ENCODE assay signal across 22 cellular contexts in the genomic region with DNA sequence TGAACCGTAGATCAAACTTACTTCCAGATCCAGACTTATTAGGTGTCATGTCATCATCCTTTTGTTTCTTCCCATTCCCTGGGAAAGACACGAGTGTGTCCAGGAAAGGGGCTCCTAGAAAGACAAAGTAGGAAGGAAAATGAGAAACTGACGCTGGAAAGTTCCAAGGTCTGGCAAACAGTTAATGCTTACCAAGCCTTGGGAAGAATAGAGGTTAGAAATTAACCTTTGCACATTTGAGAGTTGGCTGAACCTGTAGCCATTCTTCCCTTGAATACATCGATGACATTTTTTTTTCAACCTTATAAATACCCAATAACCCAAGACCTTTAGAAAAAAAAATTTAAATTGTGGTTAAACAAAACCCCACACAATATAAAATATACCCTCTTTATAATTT.
DNase-seq lines count a peak whose midpoint lies in the region; ATAC-seq, FAIRE-seq and TF ChIP-seq lines count a peak whose summit lies in the region.
"Had no signal": no experiment of that assay in that cellular context is flagged by ENCODE, and none has a peak within 500 bp of the region (broad histone marks: within the 10 kb centered on the region; RNA-seq: fewer than 3 reads in every experiment).

No MANE protein-coding gene starts in this region.

- H3K79me2 ChIP-seq in astrocyte (ENCODE audit: insufficient read depth, low read length), result no peaks in the 10 kb centered on the region

- H3K4me1 Mint-ChIP-seq in astrocyte (ENCODE audit: low read depth, unreplicated experiment), result peaks cover 44% of the 10 kb centered on the region
- H3K4me1 Mint-ChIP-seq in natural killer cell, result peaks cover 60 to 65% of the 10 kb centered on the region in 2 donors
- H3K4me1 Mint-ChIP-seq in stimulated activated effector memory CD8-positive, alpha-beta T cell treated with anti-CD3 and anti-CD28 coated beads, Interleukin-12 subunit alpha, Interleukin-12 subunit beta, amount 100 ng/mL, for 72 hours, result peaks cover 57% of the 10 kb centered on the region

- FAIRE-seq in astrocyte (lab: Jason Lieb, UNC) (no peak), kidney (lab: Jason Lieb, UNC) (peak; percentile 73)
- FAIRE-seq: GM12878, K562 had no signal

- no peak overlapping the region for H2AFZ ChIP-seq in astrocyte (ENCODE audit: low read depth, low read length)

- H3K27me3 ChIP-seq in astrocyte (ENCODE audit: insufficient read depth, low read length), result no peaks in the 10 kb centered on the region
- H3K27me3 ChIP-seq: MG63 had no signal

- H3K36me3 ChIP-seq in astrocyte (ENCODE audit: insufficient read depth, low read length) (peaks cover 7% of the 10 kb centered on the region), kidney (ENCODE audit: control insufficient read depth in 1 of 2, insufficient read depth in 2 of 2, low read length in 2 of 2) (no peaks in the 10 kb centered on the region)
- H3K36me3 ChIP-seq: MG63 had no signal

- no peak overlapping the region for H3K4me2 ChIP-seq in astrocyte (ENCODE audit: low read length)

- no peaks in the 10 kb centered on the region for H3K9me3 ChIP-seq in astrocyte (ENCODE audit: insufficient read depth, low read depth, low read length)
- no peaks in the 10 kb centered on the region for H3K9me3 ChIP-seq in kidney (ENCODE audit: control insufficient read depth in 1 of 2, low read length in 2 of 2)
- H3K9me3 ChIP-seq: MG63 had no signal

- TF ChIP-seq CTCF in astrocyte (IDR thresholded peaks at IDR 0.05; ENCODE audit: insufficient read depth, low read depth, low read length) (no peak), kidney (IDR thresholded peaks at IDR 0.05; ENCODE audit: borderline replicate concordance, extremely low read depth, insufficient read depth) (no peak), natural killer cell (IDR thresholded peaks at IDR 0.05) (no peak)

- ATAC-seq in natural killer cell (no peak), HG03342 (IDR thresholded peaks at IDR 0.05; ENCODE audit: unreplicated experiment) (no peak)
- no peak for ATAC-seq in stimulated activated effector memory CD8-positive, alpha-beta T cell treated with anti-CD3 and anti-CD28 coated beads, Interleukin-12 subunit alpha, Interleukin-12 subunit beta, amount 100 ng/mL, for 72 hours

- H3K4me3 ChIP-seq in astrocyte (ENCODE audit: insufficient read depth, low read depth, low read length) (no peak overlapping the region), kidney (ENCODE audit: low read length in 2 of 2) (peak overlapping the region; percentile 56 to 62)
- H3K4me3 ChIP-seq: GM12878, K562, MG63, SK-N-MC had no signal

- DNase-seq in astrocyte (ENCODE audit: low read depth) (no peak), kidney (no peak), natural killer cell (no peak), NCI-H1092 treated with DMSO at 0.1 percent for 48 hours (lab: John Stamatoyannopoulos, UW) (no peak), NCI-H1436 treated with DMSO at 0.1 percent for 48 hours (lab: John Stamatoyannopoulos, UW) (no peak)
- no peak for DNase-seq in stimulated activated effector memory CD8-positive, alpha-beta T cell treated with anti-CD3 and anti-CD28 coated beads, Interleukin-12 subunit alpha, Interleukin-12 subunit beta, amount 100 ng/mL, for 72 hours (ENCODE audit: low spot score in 2 of 2)
- DNase-seq: CD4-positive, CD25-positive, alpha-beta regulatory T cell; COR-L47; DMS79; H7; MG63; NCI-H1436; NCI-H2029 treated with DMSO at 0.1 percent for 48 hours; NCI-H345; NCI-H524; NCI-H82; OCI-M1; Right ventricle myocardium superior had no signal

- H3K36me3 Mint-ChIP-seq in astrocyte (ENCODE audit: low read depth, unreplicated experiment) (peaks cover 48% of the 10 kb centered on the region), natural killer cell (peaks cover 43% of the 10 kb centered on the region)
- H3K36me3 Mint-ChIP-seq in stimulated activated effector memory CD8-positive, alpha-beta T cell treated with anti-CD3 and anti-CD28 coated beads, Interleukin-12 subunit alpha, Interleukin-12 subunit beta, amount 100 ng/mL, for 72 hours, result peaks cover 83% of the 10 kb centered on the region
- H3K36me3 Mint-ChIP-seq: CD4-positive, CD25-positive, alpha-beta regulatory T cell had no signal

- peak overlapping the region; percentile 93 for H3K27ac ChIP-seq in astrocyte (ENCODE audit: low read depth, low read length)
- peak overlapping the region; percentile 63 to 65 for H3K27ac ChIP-seq in kidney (ENCODE audit: low read depth in 2 of 2, low read length in 2 of 2)
- H3K27ac ChIP-seq: SK-N-MC had no signal

- H3K9ac ChIP-seq in astrocyte (ENCODE audit: low read length), result no peak overlapping the region
- peak overlapping the region in 1 of 2 donors; percentile 7 for H3K9ac ChIP-seq in kidney (ENCODE audit: low read length in 2 of 2)

- H3K4me1 ChIP-seq in astrocyte (ENCODE audit: insufficient read depth, low read length), result peaks cover 20% of the 10 kb centered on the region
- peaks cover 7 to 9% of the 10 kb centered on the region in 2 donors for H3K4me1 ChIP-seq in kidney (ENCODE audit: control insufficient read depth in 1 of 2, insufficient read depth in 1 of 2, low read depth in 1 of 2, low read length in 2 of 2)

- H3K27ac Mint-ChIP-seq in astrocyte (ENCODE audit: unreplicated experiment), result peak overlapping the region; percentile 98
- H3K27ac Mint-ChIP-seq in natural killer cell, result peak overlapping the region; percentile 79 to 90
- H3K27ac Mint-ChIP-seq in stimulated activated effector memory CD8-positive, alpha-beta T cell treated with anti-CD3 and anti-CD28 coated beads, Interleukin-12 subunit alpha, Interleukin-12 subunit beta, amount 100 ng/mL, for 72 hours, result peak overlapping the region; percentile 89
- H3K27ac Mint-ChIP-seq: CD4-positive, CD25-positive, alpha-beta regulatory T cell had no signal

- H3K27me3 Mint-ChIP-seq in astrocyte (ENCODE audit: low read depth, unreplicated experiment) (no peaks in the 10 kb centered on the region), natural killer cell (ENCODE audit: low read depth in 2 of 2) (no peaks in the 10 kb centered on the region)
- H3K27me3 Mint-ChIP-seq: CD4-positive, CD25-positive, alpha-beta regulatory T cell had no signal

- intact Hi-C loops in kidney (cut with DNase I) (no loop called here), natural killer cell (cut with micrococcal nuclease) (no loop called here)

- H3K9me3 Mint-ChIP-seq in astrocyte (ENCODE audit: unreplicated experiment), result no peaks in the 10 kb centered on the region
- no peaks in the 10 kb centered on the region for H3K9me3 Mint-ChIP-seq in natural killer cell
- no peaks in the 10 kb centered on the region for H3K9me3 Mint-ChIP-seq in stimulated activated effector memory CD8-positive, alpha-beta T cell treated with anti-CD3 and anti-CD28 coated beads, Interleukin-12 subunit alpha, Interleukin-12 subunit beta, amount 100 ng/mL, for 72 hours

- H4K20me1 ChIP-seq in astrocyte (ENCODE audit: insufficient read depth, low read length), result no peaks in the 10 kb centered on the region

- H3K4me3 Mint-ChIP-seq in astrocyte (ENCODE audit: unreplicated experiment), result no peak overlapping the region
- no peak overlapping the region for H3K4me3 Mint-ChIP-seq in natural killer cell
- no peak overlapping the region for H3K4me3 Mint-ChIP-seq in stimulated activated effector memory CD8-positive, alpha-beta T cell treated with anti-CD3 and anti-CD28 coated beads, Interleukin-12 subunit alpha, Interleukin-12 subunit beta, amount 100 ng/mL, for 72 hours
- H3K4me3 Mint-ChIP-seq: CD4-positive, CD25-positive, alpha-beta regulatory T cell had no signal
